ENCODE assay signal across 9 cellular contexts in genomic region chr16:10937068-10937859, GRCh38. TPM values are rescaled to one million over a fixed set of nuclear protein-coding genes. Genes with fewer than 3 reads are reported as not detected.
A peak's percentile ranks its signal among the peaks of the same experiment; 100 is the strongest.
DNase-seq lines count a peak whose midpoint lies in the region; ATAC-seq, FAIRE-seq and TF ChIP-seq lines count a peak whose summit lies in the region.
"Had no signal": no experiment of that assay in that cellular context is flagged by ENCODE, and none has a peak within 500 bp of the region (broad histone marks: within the 10 kb centered on the region; RNA-seq: fewer than 3 reads in every experiment).

No MANE protein-coding gene starts in this region.

- DNase-seq in breast epithelium (ENCODE audit: low spot score in 2 of 2): no peak
- DNase-seq in MCF 10A (ENCODE audit: unreplicated experiment): no peak
- no peak for DNase-seq in colonic mucosa
- DNase-seq in vagina (ENCODE audit: extremely low spot score in 2 of 2): no peak
- no peak for DNase-seq in RCC 7860 (ENCODE audit: low spot score)
- no peak for DNase-seq in AG20443 (ENCODE audit: low spot score)
- DNase-seq: NCI-H1436 treated with DMSO at 0.1 percent for 48 hours had no signal

- H3K4me1 Mint-ChIP-seq in MCF 10A (ENCODE audit: insufficient read depth, unreplicated experiment): peaks cover 27% of the 10 kb centered on the region

- H3K27ac ChIP-seq in breast epithelium (peak overlapping the region; percentile 14 to 48), colonic mucosa (peak overlapping the region; percentile 16), muscle layer of colon (ENCODE audit: low read depth, low read length) (peak overlapping the region; percentile 28), vagina (peak overlapping the region; percentile 17)

- H3K9me3 ChIP-seq in breast epithelium (no peaks in the 10 kb centered on the region), colonic mucosa (no peaks in the 10 kb centered on the region), muscle layer of colon (ENCODE audit: low read length) (no peaks in the 10 kb centered on the region), vagina (no peaks in the 10 kb centered on the region)

- intact Hi-C loops in breast epithelium (cut with DNase I; ENCODE audit: low total_unique reads): no loop called here
- intact Hi-C loops in MCF 10A (cut with micrococcal nuclease): no loop called here
- intact Hi-C loops in colonic mucosa (cut with DNase I): no loop called here
- intact Hi-C loops in vagina (cut with DNase I): loop anchor here (5.0 kb wide), 1 partner anchor 200 kb away; no protein-coding TSS in a partner anchor

- no peak for FAIRE-seq in RCC 7860 (lab: Jason Lieb, UNC)

- H3K27ac Mint-ChIP-seq in MCF 10A (ENCODE audit: low read depth, unreplicated experiment): no peak overlapping the region

- peaks cover 14 to 38% of the 10 kb centered on the region in 2 donors for H3K4me1 ChIP-seq in breast epithelium
- peaks cover 34% of the 10 kb centered on the region for H3K4me1 ChIP-seq in colonic mucosa
- peaks cover 65% of the 10 kb centered on the region for H3K4me1 ChIP-seq in muscle layer of colon (ENCODE audit: insufficient read depth, low read length)
- peaks cover 75% of the 10 kb centered on the region for H3K4me1 ChIP-seq in vagina

- no peaks in the 10 kb centered on the region for H3K9me3 Mint-ChIP-seq in MCF 10A (ENCODE audit: unreplicated experiment)

- H3K27me3 ChIP-seq in breast epithelium (no peaks in the 10 kb centered on the region), colonic mucosa (no peaks in the 10 kb centered on the region), muscle layer of colon (ENCODE audit: control insufficient read depth in 1 of 2, insufficient read depth in 2 of 2, low read length in 2 of 2) (no peaks in the 10 kb centered on the region), vagina (no peaks in the 10 kb centered on the region)

- TF ChIP-seq POLR2A in breast epithelium (IDR thresholded peaks at IDR 0.05) (no peak), vagina (IDR thresholded peaks at IDR 0.05) (no peak)

- no peaks in the 10 kb centered on the region for H3K36me3 ChIP-seq in breast epithelium
- H3K36me3 ChIP-seq in colonic mucosa: no peaks in the 10 kb centered on the region
- peaks cover 5% of the 10 kb centered on the region for H3K36me3 ChIP-seq in muscle layer of colon (ENCODE audit: insufficient read depth, low read length)
- H3K36me3 ChIP-seq in vagina: peaks cover 0 to 8% of the 10 kb centered on the region in 2 donors

- H3K4me3 ChIP-seq in breast epithelium: peak overlapping the region; percentile 8 to 37 (median 28)
- no peak overlapping the region for H3K4me3 ChIP-seq in colonic mucosa
- peak overlapping the region; percentile 43 to 87 for H3K4me3 ChIP-seq in muscle layer of colon (ENCODE audit: low read depth in 1 of 2, low read length in 2 of 2)
- peak overlapping the region; percentile 8 to 27 for H3K4me3 ChIP-seq in vagina

- no peaks in the 10 kb centered on the region for H3K27me3 Mint-ChIP-seq in MCF 10A (ENCODE audit: insufficient read depth, unreplicated experiment)

- no TSS peak for BruUV-seq in MCF 10A (replicated peaks; lab: Mats Ljungman, UMichigan)

- no peak for ATAC-seq in HG03354 (IDR thresholded peaks at IDR 0.05; ENCODE audit: poor library complexity, severe bottlenecking, unreplicated experiment)

- CTCF ChIA-PET in MCF 10A (lab: Yijun Ruan, JAX): interaction anchor here (0.6 to 1.1 kb wide), 4 partner anchors 13 to 1648 kb away, joined by 3 to 4 read pairs (median 3); no protein-coding TSS in a partner anchor

- H3K9ac ChIP-seq in colonic mucosa (ENCODE audit: low read depth in 2 of 2, low read length in 2 of 2) (peak overlapping the region; percentile 27 to 28), muscle layer of colon (ENCODE audit: low read length) (no peak overlapping the region)

- peaks cover 13% of the 10 kb centered on the region for H3K36me3 Mint-ChIP-seq in MCF 10A (ENCODE audit: insufficient read depth, unreplicated experiment)

- POLR2A ChIA-PET in MCF 10A (lab: Yijun Ruan, JAX): interaction anchor here (0.6 to 1.3 kb wide), 2 partner anchors 9 to 1917 kb away, joined by 3 read pairs; no protein-coding TSS in a partner anchor

- TF ChIP-seq CTCF in breast epithelium (IDR thresholded peaks at IDR 0.05) (no peak), MCF 10A (IDR thresholded peaks at IDR 0.05; ENCODE audit: unreplicated experiment) (no peak), colonic mucosa (IDR thresholded peaks at IDR 0.05) (no peak), vagina (IDR thresholded peaks at IDR 0.05) (no peak)

- H3K4me3 Mint-ChIP-seq in MCF 10A (ENCODE audit: unreplicated experiment): no peak overlapping the region

RNA-seq across cellular contexts. Expression of gene DEXI, which starts 5.0 kb away (rescaled TPM):
- total RNA-seq in breast epithelium (10 to 100 TPM; 50.3 to 88.5 (median 52.8) TPM), MCF 10A (2022) (21.6 and 24.1 TPM in 2 replicates), colonic mucosa (10 to 100 TPM; 23.8 to 29.5 TPM), vagina (67.5 TPM)

RNA-seq across cellular contexts. Expression of gene CLEC16A, which starts 7.1 kb away (rescaled TPM):
- total RNA-seq in breast epithelium (10 to 100 TPM; 20.0 to 35.3 (median 33.1) TPM), MCF 10A (2022) (29.1 and 32.4 TPM in 2 replicates), colonic mucosa (10 to 100 TPM; 24.9 to 29.6 TPM), vagina (21.6 TPM)
